ENCODE assay signal across 1 cellular context in genomic region chr14:37172024-37172869, GRCh38.
TF ChIP-seq lines count a peak whose summit lies in the region.

Gene SLC25A21 (minus strand): TSS chr14:37172606.

TF ChIP-seq in HepG2, 621 proteins besides CTCF, POLR2A, EP300 and RAD21 (continued from another document and continues in another):
- TF ChIP-seq ZBED4 (CRISPR knock-in tag; IDR thresholded peaks at IDR 0.05; ENCODE audit: borderline replicate concordance) (peak; percentile 77; the same call in 1 of the 2 replicates), ATF7-NPFF (CRISPR knock-in tag; IDR thresholded peaks at IDR 0.05; ENCODE audit: low read depth) (peak; percentile 96), ZNF720 (CRISPR knock-in tag; IDR thresholded peaks at IDR 0.05) (no peak; the same call in 1 of the 2 replicates), ZKSCAN1 (IDR thresholded peaks at IDR 0.05; ENCODE audit: low read length) (peak; percentile 60; the same call in 1 of the 2 replicates), ZNF143 (CRISPR knock-in tag; IDR thresholded peaks at IDR 0.05) (peak; percentile 91), TBX3 (IDR thresholded peaks at IDR 0.05; ENCODE audit: borderline replicate concordance) (no peak), TRIM22 (IDR thresholded peaks at IDR 0.05) (no peak), BORCS8-MEF2B (CRISPR knock-in tag; IDR thresholded peaks at IDR 0.05) (peak; percentile 99), MLX (CRISPR knock-in tag; IDR thresholded peaks at IDR 0.05) (peak; percentile 76; the same call in 1 of the 2 replicates), WIZ (CRISPR knock-in tag; IDR thresholded peaks at IDR 0.05) (peak; percentile 99), ZBTB38 (CRISPR knock-in tag; IDR thresholded peaks at IDR 0.05) (peak; percentile 97), ZIK1 (CRISPR knock-in tag; IDR thresholded peaks at IDR 0.05; ENCODE audit: borderline replicate concordance, low read depth) (peak; percentile 93), FOSL1 (CRISPR knock-in tag; IDR thresholded peaks at IDR 0.05; ENCODE audit: borderline replicate concordance) (peak; percentile 56; the same call in 1 of the 2 replicates), SMAD1 (CRISPR knock-in tag; IDR thresholded peaks at IDR 0.05; ENCODE audit: borderline replicate concordance, low read depth) (peak; percentile 100), GABPA (IDR thresholded peaks at IDR 0.05; ENCODE audit: low read depth, low read length) (peak; percentile 58), GABPA (CRISPR knock-in tag; IDR thresholded peaks at IDR 0.05; ENCODE audit: low read depth) (peak; percentile 88), RAD51 (IDR thresholded peaks at IDR 0.05; ENCODE audit: borderline replicate concordance) (no peak), ZKSCAN5 (CRISPR knock-in tag; IDR thresholded peaks at IDR 0.05) (peak; percentile 78; the same call in 1 of the 2 replicates), BRCA1 (CRISPR knock-in tag; IDR thresholded peaks at IDR 0.05) (peak; percentile 99), ZNF430 (CRISPR knock-in tag; IDR thresholded peaks at IDR 0.05) (peak; percentile 94; the same call in 1 of the 2 replicates), TEAD3 (CRISPR knock-in tag; optimal IDR thresholded peaks at IDR 0.05; ENCODE audit: borderline replicate concordance) (peak; percentile 27), KIAA2018 (CRISPR knock-in tag; IDR thresholded peaks at IDR 0.05; ENCODE audit: borderline replicate concordance) (peak; percentile 92; the same call in 1 of the 2 replicates), ZNF33B (CRISPR knock-in tag; IDR thresholded peaks at IDR 0.05) (peak; percentile 98), ZEB1 (IDR thresholded peaks at IDR 0.05; ENCODE audit: insufficient replicate concordance, low read depth) (peak; percentile 87), ZNF260 (CRISPR knock-in tag; IDR thresholded peaks at IDR 0.05; ENCODE audit: borderline replicate concordance, low read depth) (peak; percentile 98), CEBPG (CRISPR knock-in tag; IDR thresholded peaks at IDR 0.05) (peak; percentile 79), LCORL (IDR thresholded peaks at IDR 0.05) (no peak), LCORL (CRISPR knock-in tag; IDR thresholded peaks at IDR 0.05) (peak; percentile 81), ZNF746 (CRISPR knock-in tag; IDR thresholded peaks at IDR 0.05) (peak; percentile 94), SETDB1 (CRISPR knock-in tag; IDR thresholded peaks at IDR 0.05; ENCODE audit: borderline replicate concordance) (peak; percentile 95), THAP8 (CRISPR knock-in tag; IDR thresholded peaks at IDR 0.05; ENCODE audit: borderline replicate concordance) (peak; percentile 87; the same call in 1 of the 2 replicates), ATRX (CRISPR knock-in tag; IDR thresholded peaks at IDR 0.05; ENCODE audit: borderline replicate concordance) (0 out of 2 replicates have a peak, but pooled peaks have one; percentile 62), TMF1 (CRISPR knock-in tag; IDR thresholded peaks at IDR 0.05; ENCODE audit: low read depth) (peak; percentile 99)
- TF ChIP-seq, protein P1, sequence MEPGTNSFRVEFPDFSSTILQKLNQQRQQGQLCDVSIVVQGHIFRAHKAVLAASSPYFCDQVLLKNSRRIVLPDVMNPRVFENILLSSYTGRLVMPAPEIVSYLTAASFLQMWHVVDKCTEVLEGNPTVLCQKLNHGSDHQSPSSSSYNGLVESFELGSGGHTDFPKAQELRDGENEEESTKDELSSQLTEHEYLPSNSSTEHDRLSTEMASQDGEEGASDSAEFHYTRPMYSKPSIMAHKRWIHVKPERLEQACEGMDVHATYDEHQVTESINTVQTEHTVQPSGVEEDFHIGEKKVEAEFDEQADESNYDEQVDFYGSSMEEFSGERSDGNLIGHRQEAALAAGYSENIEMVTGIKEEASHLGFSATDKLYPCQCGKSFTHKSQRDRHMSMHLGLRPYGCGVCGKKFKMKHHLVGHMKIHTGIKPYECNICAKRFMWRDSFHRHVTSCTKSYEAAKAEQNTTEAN (CRISPR knock-in tag; conservative IDR thresholded peaks at IDR 0.05): peak; percentile 93
- TF ChIP-seq, protein P2, sequence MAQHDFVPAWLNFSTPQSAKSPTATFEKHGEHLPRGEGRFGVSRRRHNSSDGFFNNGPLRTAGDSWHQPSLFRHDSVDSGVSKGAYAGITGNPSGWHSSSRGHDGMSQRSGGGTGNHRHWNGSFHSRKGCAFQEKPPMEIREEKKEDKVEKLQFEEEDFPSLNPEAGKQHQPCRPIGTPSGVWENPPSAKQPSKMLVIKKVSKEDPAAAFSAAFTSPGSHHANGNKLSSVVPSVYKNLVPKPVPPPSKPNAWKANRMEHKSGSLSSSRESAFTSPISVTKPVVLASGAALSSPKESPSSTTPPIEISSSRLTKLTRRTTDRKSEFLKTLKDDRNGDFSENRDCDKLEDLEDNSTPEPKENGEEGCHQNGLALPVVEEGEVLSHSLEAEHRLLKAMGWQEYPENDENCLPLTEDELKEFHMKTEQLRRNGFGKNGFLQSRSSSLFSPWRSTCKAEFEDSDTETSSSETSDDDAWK (CRISPR knock-in tag; IDR thresholded peaks at IDR 0.05): no peak
- TF ChIP-seq, protein P3, sequence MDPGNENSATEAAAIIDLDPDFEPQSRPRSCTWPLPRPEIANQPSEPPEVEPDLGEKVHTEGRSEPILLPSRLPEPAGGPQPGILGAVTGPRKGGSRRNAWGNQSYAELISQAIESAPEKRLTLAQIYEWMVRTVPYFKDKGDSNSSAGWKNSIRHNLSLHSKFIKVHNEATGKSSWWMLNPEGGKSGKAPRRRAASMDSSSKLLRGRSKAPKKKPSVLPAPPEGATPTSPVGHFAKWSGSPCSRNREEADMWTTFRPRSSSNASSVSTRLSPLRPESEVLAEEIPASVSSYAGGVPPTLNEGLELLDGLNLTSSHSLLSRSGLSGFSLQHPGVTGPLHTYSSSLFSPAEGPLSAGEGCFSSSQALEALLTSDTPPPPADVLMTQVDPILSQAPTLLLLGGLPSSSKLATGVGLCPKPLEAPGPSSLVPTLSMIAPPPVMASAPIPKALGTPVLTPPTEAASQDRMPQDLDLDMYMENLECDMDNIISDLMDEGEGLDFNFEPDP (CRISPR knock-in tag; conservative IDR thresholded peaks at IDR 0.05): 0 out of 2 replicates have a peak, but pooled peaks have one; percentile 93
- TF ChIP-seq, protein P4, sequence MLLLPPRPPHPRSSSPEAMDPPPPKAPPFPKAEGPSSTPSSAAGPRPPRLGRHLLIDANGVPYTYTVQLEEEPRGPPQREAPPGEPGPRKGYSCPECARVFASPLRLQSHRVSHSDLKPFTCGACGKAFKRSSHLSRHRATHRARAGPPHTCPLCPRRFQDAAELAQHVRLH (CRISPR knock-in tag; IDR thresholded peaks at IDR 0.05; ENCODE audit: borderline replicate concordance, low read depth): peak; percentile 99
- TF ChIP-seq, protein P5, sequence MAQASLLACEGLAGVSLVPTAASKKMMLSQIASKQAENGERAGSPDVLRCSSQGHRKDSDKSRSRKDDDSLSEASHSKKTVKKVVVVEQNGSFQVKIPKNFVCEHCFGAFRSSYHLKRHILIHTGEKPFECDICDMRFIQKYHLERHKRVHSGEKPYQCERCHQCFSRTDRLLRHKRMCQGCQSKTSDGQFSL (CRISPR knock-in tag; IDR thresholded peaks at IDR 0.05): peak; percentile 71
